ENCODE assay signal across 18 cellular contexts in the genomic region with DNA sequence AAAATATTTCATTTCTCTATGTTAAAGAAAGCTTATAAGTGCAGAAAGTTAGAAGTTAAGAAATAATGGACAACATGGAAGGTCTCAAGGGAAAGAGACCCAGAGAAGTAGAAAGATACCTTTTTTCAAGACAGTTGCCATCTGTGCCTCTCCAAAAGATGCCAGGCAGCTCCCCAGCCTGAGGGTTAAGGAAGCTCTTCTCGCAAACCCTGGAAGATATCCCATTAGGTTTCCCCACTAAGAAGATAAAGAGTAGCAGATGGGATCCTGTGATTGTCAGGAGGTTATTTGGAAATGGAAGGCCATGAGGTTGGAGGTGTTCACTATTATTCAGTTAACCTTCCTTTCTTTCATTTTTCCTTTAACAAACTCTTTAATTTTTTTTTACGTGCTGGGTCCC.
DNase-seq lines count a peak whose midpoint lies in the region; ATAC-seq and TF ChIP-seq lines count a peak whose summit lies in the region.
"Had no signal": no experiment of that assay in that cellular context is flagged by ENCODE, and none has a peak within 500 bp of the region (broad histone marks: within the 10 kb centered on the region; RNA-seq: fewer than 3 reads in every experiment).

No MANE protein-coding gene starts in this region.

- H3K4me1 Mint-ChIP-seq in glutamatergic neuron (ENCODE audit: low read depth, unreplicated experiment): peaks cover 26% of the 10 kb centered on the region
- H3K4me1 Mint-ChIP-seq in activated CD4-positive, alpha-beta T cell treated with anti-CD3 and anti-CD28 coated beads for 36 hours: no peaks in the 10 kb centered on the region
- H3K4me1 Mint-ChIP-seq: CD14-positive monocyte had no signal

- in situ Hi-C loops in brain microvascular endothelial cell (cut with HindIII; ENCODE audit: low pct_ligation_motif_present, low sequenced_read_pairs): no loop called here

- CTCF ChIA-PET in activated CD4-positive, alpha-beta T cell treated with anti-CD3 and anti-CD28 coated beads for 36 hours (lab: Charles Lee): no interaction called here

- no peak for ATAC-seq in activated CD4-positive, alpha-beta T cell treated with anti-CD3 and anti-CD28 coated beads for 36 hours
- ATAC-seq: CD8-positive, alpha-beta T cell; HCT116 had no signal

- peak; percentile 39 for DNase-seq in DMS 273 (lab: John Stamatoyannopoulos, UW; ENCODE audit: unreplicated experiment)
- DNase-seq in DMS 273 treated with DMSO at 0.1 percent for 48 hours (lab: John Stamatoyannopoulos, UW): no peak
- DNase-seq in NCI-H446 treated with DMSO at 0.1 percent for 48 hours (lab: John Stamatoyannopoulos, UW): peak; percentile 59
- DNase-seq in NCI-H82 treated with DMSO at 0.1 percent for 48 hours (lab: John Stamatoyannopoulos, UW; ENCODE audit: unreplicated experiment): peak; percentile 92
- DNase-seq in glutamatergic neuron: no peak
- no peak for DNase-seq in activated CD4-positive, alpha-beta T cell treated with anti-CD3 and anti-CD28 coated beads for 36 hours
- DNase-seq in brain microvascular endothelial cell: no peak
- no peak for DNase-seq in NCI-H1930 (lab: John Stamatoyannopoulos, UW)
- DNase-seq: CD8-positive, alpha-beta T cell; COR-L47; DMS79; EL; GDM1; GM23248; IMR-90 had no signal

- no peak for TF ChIP-seq CTCF in glutamatergic neuron (IDR thresholded peaks at IDR 0.05; ENCODE audit: partially characterized antibody, unreplicated experiment)
- no peak for TF ChIP-seq CTCF in brain microvascular endothelial cell (IDR thresholded peaks at IDR 0.05; ENCODE audit: low read depth, low read length, missing control alignments)

- peaks cover 5% of the 10 kb centered on the region for H3K27me3 Mint-ChIP-seq in glutamatergic neuron (ENCODE audit: unreplicated experiment)
- no peaks in the 10 kb centered on the region for H3K27me3 Mint-ChIP-seq in activated CD4-positive, alpha-beta T cell treated with anti-CD3 and anti-CD28 coated beads for 36 hours

- H3K4me3 Mint-ChIP-seq in glutamatergic neuron (ENCODE audit: unreplicated experiment): no peak overlapping the region
- H3K4me3 Mint-ChIP-seq in activated CD4-positive, alpha-beta T cell treated with anti-CD3 and anti-CD28 coated beads for 36 hours: no peak overlapping the region
- H3K4me3 Mint-ChIP-seq: CD14-positive monocyte; CD8-positive, alpha-beta T cell had no signal

- peak overlapping the region; percentile 80 for H3K27ac Mint-ChIP-seq in glutamatergic neuron (ENCODE audit: unreplicated experiment)
- no peak overlapping the region for H3K27ac Mint-ChIP-seq in activated CD4-positive, alpha-beta T cell treated with anti-CD3 and anti-CD28 coated beads for 36 hours
- H3K27ac Mint-ChIP-seq: CD8-positive, alpha-beta T cell had no signal

- H3K9me3 Mint-ChIP-seq in glutamatergic neuron (ENCODE audit: unreplicated experiment): peaks cover 3% of the 10 kb centered on the region
- H3K9me3 Mint-ChIP-seq in activated CD4-positive, alpha-beta T cell treated with anti-CD3 and anti-CD28 coated beads for 36 hours (ENCODE audit: low read depth): peaks cover 10% of the 10 kb centered on the region

- peaks cover 18% of the 10 kb centered on the region for H3K36me3 Mint-ChIP-seq in glutamatergic neuron (ENCODE audit: unreplicated experiment)
- H3K36me3 Mint-ChIP-seq in activated CD4-positive, alpha-beta T cell treated with anti-CD3 and anti-CD28 coated beads for 36 hours (ENCODE audit: low read depth): peaks cover 35% of the 10 kb centered on the region

- no peak overlapping the region for H3K27ac ChIP-seq in brain microvascular endothelial cell
- H3K27ac ChIP-seq: 22Rv1, GM23248 had no signal

- H3K27me3 ChIP-seq in brain microvascular endothelial cell (replicated peaks): no peaks in the 10 kb centered on the region

- no peak overlapping the region for H3K4me3 ChIP-seq in brain microvascular endothelial cell (ENCODE audit: low read depth, low read length)
- H3K4me3 ChIP-seq: GM23248 had no signal

- H3K36me3 ChIP-seq in brain microvascular endothelial cell (replicated peaks): peaks cover 2% of the 10 kb centered on the region

- intact Hi-C loops in activated CD4-positive, alpha-beta T cell treated with anti-CD3 and anti-CD28 coated beads for 36 hours (cut with DNase I, micrococcal nuclease): no loop called here

- POLR2A ChIA-PET in activated CD4-positive, alpha-beta T cell treated with anti-CD3 and anti-CD28 coated beads for 36 hours (lab: Charles Lee): no interaction called here

Comparison
In these comparisons a context has a peak if more than half of its experiments do, and no peak if none do; other contexts are left out.
1. DNase-seq: peak in DMS 273 (single experiment), NCI-H446 treated with DMSO at 0.1 percent for 48 hours (single experiment) and NCI-H82 treated with DMSO at 0.1 percent for 48 hours (single experiment); none in DMS 273 treated with DMSO at 0.1 percent for 48 hours (single experiment), glutamatergic neuron (single experiment), activated CD4-positive, alpha-beta T cell treated with anti-CD3 and anti-CD28 coated beads for 36 hours (single experiment), brain microvascular endothelial cell (single experiment) and NCI-H1930 (0 of 2).